In the genomic region with DNA sequence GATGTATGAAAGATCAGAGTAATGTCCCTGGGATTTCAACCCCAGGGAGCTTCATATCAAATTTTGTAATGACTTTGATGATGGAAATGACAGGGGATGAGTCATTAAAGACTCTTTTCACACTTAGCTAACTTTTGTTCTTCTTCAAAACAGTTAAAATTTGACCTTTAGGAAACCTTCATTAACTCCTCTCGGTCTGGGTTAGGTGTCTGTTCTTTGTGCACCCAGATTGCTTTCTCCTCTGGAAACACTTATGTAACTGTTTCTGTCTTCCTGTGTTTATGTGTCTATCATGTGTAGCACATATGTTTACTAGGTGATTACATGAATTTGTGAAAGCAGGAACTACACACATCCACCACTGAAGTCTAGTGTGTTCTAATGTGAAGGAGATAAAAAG, we compare ENCODE assay signal across 11 cellular contexts. TPM values are rescaled to one million over a fixed set of nuclear protein-coding genes. Genes with fewer than 3 reads are reported as not detected.
DNase-seq lines count a peak whose midpoint lies in the region; ATAC-seq and TF ChIP-seq lines count a peak whose summit lies in the region.
"Had no signal": no experiment of that assay in that cellular context is flagged by ENCODE, and none has a peak within 500 bp of the region (broad histone marks: within the 10 kb centered on the region; RNA-seq: fewer than 3 reads in every experiment).

No MANE protein-coding gene starts in this region.

- no peak overlapping the region for H3K27ac ChIP-seq in gastroesophageal sphincter
- H3K27ac ChIP-seq: adrenal gland had no signal

- ATAC-seq in effector memory CD8-positive, alpha-beta T cell (replicated peaks), result no peak
- ATAC-seq in GM19455 (IDR thresholded peaks at IDR 0.05; ENCODE audit: unreplicated experiment), result no peak
- ATAC-seq in gastroesophageal sphincter, result no peak
- ATAC-seq: Right ventricle myocardium inferior had no signal

- TF ChIP-seq CTCF in GM12865 (IDR thresholded peaks at IDR 0.05; ENCODE audit: insufficient read depth, low read depth, low read length, missing control alignments), result no peak
- TF ChIP-seq CTCF in NB4 (IDR thresholded peaks at IDR 0.05; ENCODE audit: low read depth, low read length), result no peak
- no peak for TF ChIP-seq CTCF in gastroesophageal sphincter (IDR thresholded peaks at IDR 0.05)

- H3K27me3 Mint-ChIP-seq in effector memory CD8-positive, alpha-beta T cell, result peaks cover under 1 to 6% of the 10 kb centered on the region in 2 donors

- H3K27me3 ChIP-seq in neuron (ENCODE audit: insufficient read depth, low read length) (no peaks in the 10 kb centered on the region), gastroesophageal sphincter (no peaks in the 10 kb centered on the region)
- H3K27me3 ChIP-seq: adrenal gland had no signal

- TF ChIP-seq POLR2A in NB4 (IDR thresholded peaks at IDR 0.05; ENCODE audit: extremely low read depth, insufficient read length) (no peak), gastroesophageal sphincter (IDR thresholded peaks at IDR 0.05) (no peak)

- no peak overlapping the region for H2AFZ ChIP-seq in neuron (ENCODE audit: low read depth, low read length)

- peak; percentile 14 for DNase-seq in GM12865 (ENCODE audit: low read depth)
- DNase-seq in NB4 (ENCODE audit: low read depth), result no peak
- DNase-seq in effector memory CD8-positive, alpha-beta T cell, result no peak
- DNase-seq in epidermal melanocyte (ENCODE audit: insufficient read length, low spot score), result no peak
- DNase-seq in NCI-H345 treated with DMSO at 0.1 percent for 48 hours (lab: John Stamatoyannopoulos, UW; ENCODE audit: unreplicated experiment), result no peak
- DNase-seq: adrenal gland, MV-4-11 had no signal

- H3K4me1 ChIP-seq in neuron (ENCODE audit: insufficient read depth, low read length) (peaks cover 15% of the 10 kb centered on the region), gastroesophageal sphincter (peaks cover 3 to 29% (median 6%) of the 10 kb centered on the region in 3 donors)

- TF ChIP-seq EP300 in gastroesophageal sphincter (IDR thresholded peaks at IDR 0.05), result no peak

- peak overlapping the region; percentile 95 to 98 for H3K4me3 Mint-ChIP-seq in effector memory CD8-positive, alpha-beta T cell

- peaks cover 20% of the 10 kb centered on the region for H3K36me3 Mint-ChIP-seq in effector memory CD8-positive, alpha-beta T cell (ENCODE audit: insufficient read depth)

- H3K36me3 ChIP-seq in neuron (ENCODE audit: insufficient read depth, low read length) (peaks cover 2% of the 10 kb centered on the region), gastroesophageal sphincter (no peaks in the 10 kb centered on the region)
- H3K36me3 ChIP-seq: adrenal gland had no signal

- WGBS in gastroesophageal sphincter (ENCODE audit: low coverage in 1 of 2), 2 donors, result 56 to 82% methylated on average over 1 of the region's 1 CpG

- peaks cover 31 to 40% of the 10 kb centered on the region in 2 donors for H3K4me1 Mint-ChIP-seq in effector memory CD8-positive, alpha-beta T cell (ENCODE audit: low read depth in 2 of 2)

- H3K4me3 ChIP-seq in GM12865 (ENCODE audit: low read depth, low read length), result peak overlapping the region; percentile 83
- peak overlapping the region; percentile 96 for H3K4me3 ChIP-seq in NB4 (ENCODE audit: low read depth, low read length)
- peak overlapping the region; percentile 91 for H3K4me3 ChIP-seq in neuron (ENCODE audit: low read length)
- no peak overlapping the region for H3K4me3 ChIP-seq in gastroesophageal sphincter

- peak overlapping the region; percentile 97 to 98 for H3K27ac Mint-ChIP-seq in effector memory CD8-positive, alpha-beta T cell

- no peaks in the 10 kb centered on the region for H3K9me3 Mint-ChIP-seq in effector memory CD8-positive, alpha-beta T cell

- H3K9me3 ChIP-seq in neuron (ENCODE audit: low read length), result no peaks in the 10 kb centered on the region
- H3K9me3 ChIP-seq in gastroesophageal sphincter, result peaks cover 0 to 9% (median 0%) of the 10 kb centered on the region in 3 donors
- H3K9me3 ChIP-seq: adrenal gland had no signal

RNA-seq across cellular contexts. Expression of a gene that starts 1.6 kb away (rescaled TPM):
- 10 to 100 TPM; 13.1 to 19.8 (median 17.0) TPM for total RNA-seq in gastroesophageal sphincter

Comparison
In these comparisons a context has a peak if more than half of its experiments do, and no peak if none do; other contexts are left out.
1. H3K4me3 ChIP-seq: peak in GM12865 (single experiment), NB4 (single experiment) and neuron (single experiment); none in gastroesophageal sphincter (0 of 2).